ENCODE assay signal across 8 cellular contexts in the genomic region with DNA sequence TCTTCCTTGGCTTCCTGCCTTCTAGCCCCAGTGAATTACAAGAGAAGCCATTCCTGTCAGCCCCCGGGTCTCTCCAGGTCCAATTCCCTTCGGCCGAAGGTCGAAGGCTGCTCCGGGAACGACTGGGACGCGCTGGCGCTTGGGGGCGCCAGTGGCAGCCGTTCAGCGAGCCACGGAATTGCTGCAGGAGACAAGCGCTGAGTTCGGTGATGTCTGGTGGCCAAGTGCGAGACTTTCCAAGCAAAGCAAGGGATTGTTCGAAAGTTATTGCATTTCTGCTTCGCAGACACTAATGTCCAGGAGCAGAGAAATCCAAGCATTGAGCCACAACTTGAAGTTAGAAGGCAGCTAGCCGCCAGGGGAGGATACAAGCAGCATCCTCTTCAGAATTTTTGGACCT. TPM values are rescaled to one million over a fixed set of nuclear protein-coding genes. Genes with fewer than 3 reads are reported as not detected.
A peak's percentile ranks its signal among the peaks of the same experiment; 100 is the strongest.
DNase-seq lines count a peak whose midpoint lies in the region; ATAC-seq, FAIRE-seq and TF ChIP-seq lines count a peak whose summit lies in the region.

No MANE protein-coding gene starts in this region.

- FAIRE-seq in GM12892 (lab: Jason Lieb, UNC): no peak

- in situ Hi-C loops in G401 (cut with HindIII; ENCODE audit: low sequenced_read_pairs) (no loop called here), KBM-7 (cut with MboI; ENCODE audit: low pct_unique_long_range_greater_than_20kb, low sequenced_read_pairs) (no loop called here)

- no peaks in the 10 kb centered on the region for H3K9me3 ChIP-seq in upper lobe of right lung

- 2 to 4% methylated on average over 14 to 19 of the region's 19 CpGs for WGBS in lower leg skin, 2 donors

- H3K27ac ChIP-seq in upper lobe of right lung: no peak overlapping the region

- no peak overlapping the region for H3K4me3 ChIP-seq in cardiac fibroblast (replicated peaks in 1 of 2; ENCODE audit: low read depth in 2 of 2, low read length in 2 of 2)
- H3K4me3 ChIP-seq in lower leg skin (ENCODE audit: low read depth, poor library complexity, severe bottlenecking): no peak overlapping the region
- no peak overlapping the region for H3K4me3 ChIP-seq in upper lobe of right lung

- peaks cover 18% of the 10 kb centered on the region for H3K4me1 ChIP-seq in upper lobe of right lung

- TF ChIP-seq POLR2A in lower leg skin (IDR thresholded peaks at IDR 0.05) (no peak), GM12892 (IDR thresholded peaks at IDR 0.05; ENCODE audit: low read depth, low read length) (no peak)

- H3K27me3 ChIP-seq in upper lobe of right lung: peaks cover 68% of the 10 kb centered on the region

- ATAC-seq in upper lobe of right lung (peak; percentile 70), GM21737 (IDR thresholded peaks at IDR 0.05; ENCODE audit: unreplicated experiment) (no peak), GM18907 (IDR thresholded peaks at IDR 0.05; ENCODE audit: unreplicated experiment) (no peak)

- intact Hi-C loops in lower leg skin (cut with DNase I; ENCODE audit: low total_unique reads): no loop called here
- intact Hi-C loops in upper lobe of right lung (cut with DNase I): no loop called here

- TF ChIP-seq CTCF in cardiac fibroblast (IDR thresholded peaks at IDR 0.05; ENCODE audit: low read depth, low read length): peak; percentile 58
- TF ChIP-seq CTCF in lower leg skin (IDR thresholded peaks at IDR 0.05): no peak
- peak; percentile 39 for TF ChIP-seq CTCF in upper lobe of right lung (IDR thresholded peaks at IDR 0.05)

- DNase-seq in G401 (ENCODE audit: low spot score) (peak; percentile 59), KBM-7 (peak; percentile 47), cardiac fibroblast (ENCODE audit: low read depth in 2 of 2) (peak; percentile 25 to 40), lower leg skin (ENCODE audit: low spot score in 2 of 2) (peak; percentile 39 to 90), upper lobe of right lung (peak; percentile 69), GM12892 (ENCODE audit: insufficient read length) (no peak)

- no peaks in the 10 kb centered on the region for H3K36me3 ChIP-seq in upper lobe of right lung

RNA-seq across cellular contexts. Expression of gene DKK2, which starts 1.1 kb away (rescaled TPM):
- total RNA-seq in G401 (2014; rRNA removed; shearing (Covaris generic)): not detected in 2 replicates
- total RNA-seq in lower leg skin (1 to 10 TPM in 3 of 4 donors, under 1 TPM in 1; 0.61 to 3.2 (median 1.8) TPM), upper lobe of right lung (15.1 TPM)
- not detected for polyA plus RNA-seq in GM12892 (2012; ENCODE audit: missing spikeins)

Comparison
In these comparisons a context has a peak if more than half of its experiments do, and no peak if none do; other contexts are left out.
1. CTCF ChIP-seq: peak in cardiac fibroblast (single experiment) and upper lobe of right lung (single experiment); none in lower leg skin (0 of 3).